In the genomic region with DNA sequence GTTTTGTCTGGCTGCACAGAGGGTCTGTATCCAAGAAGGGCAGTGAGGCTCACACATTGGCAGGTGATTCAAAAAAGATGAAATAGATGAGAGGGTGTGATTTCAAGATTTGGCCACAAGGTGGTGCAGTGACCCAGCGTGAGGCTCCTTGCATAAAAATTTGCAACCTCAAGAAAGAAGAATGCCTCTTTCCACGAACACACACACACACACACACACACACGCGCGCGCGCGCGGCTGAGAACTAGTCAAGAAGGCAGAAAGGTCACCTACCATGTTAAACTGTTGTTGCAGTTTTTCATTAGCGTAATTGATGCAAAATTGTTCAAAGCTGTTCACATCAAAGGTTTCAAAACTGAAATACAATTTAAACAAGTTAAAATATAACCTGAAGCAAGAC, we compare ENCODE assay signal across 8 cellular contexts. TPM values are rescaled to one million over a fixed set of nuclear protein-coding genes. Genes with fewer than 3 reads are reported as not detected.
DNase-seq lines count a peak whose midpoint lies in the region; ATAC-seq and TF ChIP-seq lines count a peak whose summit lies in the region.

No MANE protein-coding gene starts in this region.

- no peak overlapping the region for H3K56ac ChIP-seq in H9 (ENCODE audit: insufficient read length, low read depth, low read length)

- no peak overlapping the region for H3K4me3 ChIP-seq in CD4-positive, alpha-beta memory T cell (ENCODE audit: low read length in 2 of 2)
- no peak overlapping the region for H3K4me3 ChIP-seq in lower lobe of right lung

- peak overlapping the region; percentile 20 to 86 (median 72) for H3K27ac Mint-ChIP-seq in CD4-positive, alpha-beta memory T cell
- no peak overlapping the region for H3K27ac Mint-ChIP-seq in H9

- POLR2A ChIA-PET in CD4-positive, alpha-beta memory T cell (lab: Charles Lee; ENCODE audit: partially characterized antibody), result interaction anchor here (0.6 to 2.7 kb wide), 4 partner anchors 13 to 478 kb away, joined by 3 to 12 read pairs (median 4); no protein-coding TSS in a partner anchor

- no peaks in the 10 kb centered on the region for H3K79me2 ChIP-seq in H9 (ENCODE audit: insufficient read depth, low read length)

- H3K27me3 ChIP-seq in CD4-positive, alpha-beta memory T cell (ENCODE audit: insufficient read depth, low read length), result no peaks in the 10 kb centered on the region
- no peaks in the 10 kb centered on the region for H3K27me3 ChIP-seq in H9 (ENCODE audit: insufficient read depth, low read length)
- H3K27me3 ChIP-seq in lower lobe of right lung (ENCODE audit: low read depth), result no peaks in the 10 kb centered on the region

- no peaks in the 10 kb centered on the region for H3K36me3 Mint-ChIP-seq in CD4-positive, alpha-beta memory T cell
- peaks cover 0 to 44% (median 33%) of the 10 kb centered on the region in 3 experiments; a peak in 6 of 7 replicates for H3K36me3 Mint-ChIP-seq in H9 (ENCODE audit: insufficient read depth in 1 of 3, low read depth in 3 of 3)

- H2BK5ac ChIP-seq in H9 (ENCODE audit: insufficient read length, low read length), result no peak overlapping the region

- H3K4me1 Mint-ChIP-seq in CD4-positive, alpha-beta memory T cell, result peaks cover 10 to 26% (median 19%) of the 10 kb centered on the region in 4 donors
- H3K4me1 Mint-ChIP-seq in H9, result peaks cover 34 to 37% of the 10 kb centered on the region in 2 experiments

- no peak overlapping the region for H3K23ac ChIP-seq in H9 (ENCODE audit: insufficient read length, low read depth, low read length)

- H4K5ac ChIP-seq in H9 (ENCODE audit: insufficient read length, low read depth, low read length), result no peak overlapping the region

- WGBS in H9 (ENCODE audit: extremely low coverage, insufficient read length, low lambda C conversion rate), result no CpG with 5 or more reads among the region's 10 CpGs

- no peak overlapping the region for H3K9ac ChIP-seq in H9 (ENCODE audit: extremely low read depth, insufficient read length, low read length)

- H2BK15ac ChIP-seq in H9 (ENCODE audit: low read depth, low read length), result no peak overlapping the region

- H2BK120ac ChIP-seq in H9 (ENCODE audit: low read depth, low read length, poor library complexity, severe bottlenecking), result no peak overlapping the region

- no peak overlapping the region for H2AFZ ChIP-seq in H9 (ENCODE audit: low read length)

- H2BK20ac ChIP-seq in H9 (ENCODE audit: low read depth, low read length, poor library complexity, severe bottlenecking), result no peak overlapping the region

- H3K4ac ChIP-seq in H9 (ENCODE audit: low read depth, low read length), result no peak overlapping the region

- H3K79me1 ChIP-seq in H9 (ENCODE audit: insufficient read depth, low read depth, low read length, poor library complexity, severe bottlenecking), result no peaks in the 10 kb centered on the region

- H4K8ac ChIP-seq in H9 (replicated peaks; ENCODE audit: insufficient read length, low read depth, low read length), result no peak overlapping the region

- ATAC-seq in lower lobe of right lung (peak; percentile 39 to 80), GM18520 (IDR thresholded peaks at IDR 0.05; ENCODE audit: unreplicated experiment) (no peak)

- H3K9me3 ChIP-seq in CD4-positive, alpha-beta memory T cell (ENCODE audit: control insufficient read depth in 1 of 2, low read length in 2 of 2), result no peaks in the 10 kb centered on the region
- H3K9me3 ChIP-seq in H9 (ENCODE audit: control insufficient read depth, low read depth, low read length), result no peaks in the 10 kb centered on the region
- H3K9me3 ChIP-seq in lower lobe of right lung, result no peaks in the 10 kb centered on the region

- H3K27me3 Mint-ChIP-seq in CD4-positive, alpha-beta memory T cell, result no peaks in the 10 kb centered on the region
- no peaks in the 10 kb centered on the region for H3K27me3 Mint-ChIP-seq in H9 (ENCODE audit: low read depth)

- no peak overlapping the region for H3K4me2 ChIP-seq in H9 (ENCODE audit: insufficient read depth, insufficient read length, low read length)

- intact Hi-C loops in CD4-positive, alpha-beta memory T cell (cut with micrococcal nuclease), result loop anchor here (1.0 to 10.0 kb wide), 5 partner anchors 75 to 479 kb away; a partner anchor contains a TSS
- intact Hi-C loops in lower lobe of right lung (cut with DNase I), result no loop called here

- peak overlapping the region; percentile 63 to 90 (median 82) for H3K4me3 Mint-ChIP-seq in CD4-positive, alpha-beta memory T cell
- peak overlapping the region in 1 of 2 experiments; percentile 50; a peak in 1 of 5 replicates for H3K4me3 Mint-ChIP-seq in H9

- peaks cover 0 to 4% (median 0%) of the 10 kb centered on the region in 8 donors for H3K9me3 Mint-ChIP-seq in CD4-positive, alpha-beta memory T cell
- H3K9me3 Mint-ChIP-seq in H9, result no peaks in the 10 kb centered on the region

- no peak overlapping the region for H3K27ac ChIP-seq in CD4-positive, alpha-beta memory T cell (ENCODE audit: low read depth, low read length)
- H3K27ac ChIP-seq in H9 (ENCODE audit: insufficient read length, low read depth, low read length), result no peak overlapping the region
- no peak overlapping the region for H3K27ac ChIP-seq in lower lobe of right lung

- no peaks in the 10 kb centered on the region for H3K36me3 ChIP-seq in CD4-positive, alpha-beta memory T cell (ENCODE audit: insufficient read depth, low read length)
- peaks cover 24% of the 10 kb centered on the region for H3K36me3 ChIP-seq in lower lobe of right lung

- H2AK5ac ChIP-seq in H9 (ENCODE audit: insufficient read length, low read length), result no peak overlapping the region

- DNase-seq in CD4-positive, alpha-beta memory T cell, result peak; percentile 75 to 77 (median 76)
- DNase-seq in H9 (peak; percentile 58), NCI-H526 (lab: John Stamatoyannopoulos, UW) (peak; percentile 56 to 85), dedifferentiated amniotic fluid mesenchymal stem cell (ENCODE audit: extremely low spot score) (peak; percentile 81), lower lobe of right lung (no peak)
- DNase-seq in activated CD4-positive, alpha-beta T cell treated with anti-CD3 and anti-CD28 coated beads, Interleukin-2, amount 50 U/mL, for 4 hours, result peak; percentile 66 to 70
- peak; percentile 32 for DNase-seq in stimulated activated CD8-positive, alpha-beta memory T cell treated with anti-CD3 and anti-CD28 coated beads, Interleukin-12 subunit alpha, Interleukin-12 subunit beta, amount 100 ng/mL, for 24 hours (ENCODE audit: extremely low read depth)

- no peaks in the 10 kb centered on the region for H3K23me2 ChIP-seq in H9 (ENCODE audit: insufficient read length, low read depth, low read length, poor library complexity, severe bottlenecking)

- TF ChIP-seq CTCF in H9 (conservative IDR thresholded peaks at IDR 0.05) (peak; percentile 78), lower lobe of right lung (IDR thresholded peaks at IDR 0.05) (peak; percentile 69)

- no peak overlapping the region for H3T11ph ChIP-seq in H9 (ENCODE audit: low read length)

- CTCF ChIA-PET in CD4-positive, alpha-beta memory T cell (lab: Charles Lee; ENCODE audit: partially characterized antibody), result interaction anchor here (0.6 to 6.8 kb wide), 49 partner anchors 9 to 500 kb away, joined by 3 to 190 read pairs (median 4); a partner anchor contains a TSS

- H4K20me1 ChIP-seq in H9 (ENCODE audit: control insufficient read depth, insufficient read depth, insufficient read length), result no peaks in the 10 kb centered on the region

- H3K4me1 ChIP-seq in CD4-positive, alpha-beta memory T cell (ENCODE audit: insufficient read depth, low read length), result peaks cover 15% of the 10 kb centered on the region
- H3K4me1 ChIP-seq in H9 (ENCODE audit: insufficient read depth, low read length), result peaks cover 2% of the 10 kb centered on the region; the same call in 1 of the 2 replicates
- peaks cover 31% of the 10 kb centered on the region for H3K4me1 ChIP-seq in lower lobe of right lung

- H3K14ac ChIP-seq in H9 (ENCODE audit: insufficient read depth, low read length), result no peak overlapping the region

- no peak overlapping the region for H2BK12ac ChIP-seq in H9 (ENCODE audit: insufficient read length, low read depth, low read length)

- no peak overlapping the region for H4K91ac ChIP-seq in H9 (ENCODE audit: insufficient read length, low read depth, low read length)

- H3K18ac ChIP-seq in H9 (ENCODE audit: insufficient read length, low read depth, low read length), result no peak overlapping the region

RNA-seq across cellular contexts. Expression of a gene that starts 39.2 kb away (rescaled TPM):
- total RNA-seq in CD4-positive, alpha-beta memory T cell, result under 1 TPM; 0.19 to 0.29 TPM
- under 1 TPM in 1 of 2 donors, not detected in 1; 0.29 TPM for polyA plus RNA-seq in CD4-positive, alpha-beta memory T cell
- 22.2 and 22.4 TPM in 2 replicates for total RNA-seq in H9 (2021)
- 74.7 TPM for total RNA-seq in lower lobe of right lung

Comparison
In these comparisons a context has a peak if more than half of its experiments do, and no peak if none do; other contexts are left out.
1. H3K27ac Mint-ChIP-seq: peak in CD4-positive, alpha-beta memory T cell (7 of 7); none in H9 (0 of 3).
2. RNA of a gene that starts 39.2 kb away (total RNA-seq): 74.7 TPM in lower lobe of right lung (single experiment) and 22.2 to 22.4 TPM in H9; 0.19 to 0.29 TPM in CD4-positive, alpha-beta memory T cell; every median in the first group is over 10 times any median in the second.